1 cellular context compared by ENCODE assay signal in the genomic region with DNA sequence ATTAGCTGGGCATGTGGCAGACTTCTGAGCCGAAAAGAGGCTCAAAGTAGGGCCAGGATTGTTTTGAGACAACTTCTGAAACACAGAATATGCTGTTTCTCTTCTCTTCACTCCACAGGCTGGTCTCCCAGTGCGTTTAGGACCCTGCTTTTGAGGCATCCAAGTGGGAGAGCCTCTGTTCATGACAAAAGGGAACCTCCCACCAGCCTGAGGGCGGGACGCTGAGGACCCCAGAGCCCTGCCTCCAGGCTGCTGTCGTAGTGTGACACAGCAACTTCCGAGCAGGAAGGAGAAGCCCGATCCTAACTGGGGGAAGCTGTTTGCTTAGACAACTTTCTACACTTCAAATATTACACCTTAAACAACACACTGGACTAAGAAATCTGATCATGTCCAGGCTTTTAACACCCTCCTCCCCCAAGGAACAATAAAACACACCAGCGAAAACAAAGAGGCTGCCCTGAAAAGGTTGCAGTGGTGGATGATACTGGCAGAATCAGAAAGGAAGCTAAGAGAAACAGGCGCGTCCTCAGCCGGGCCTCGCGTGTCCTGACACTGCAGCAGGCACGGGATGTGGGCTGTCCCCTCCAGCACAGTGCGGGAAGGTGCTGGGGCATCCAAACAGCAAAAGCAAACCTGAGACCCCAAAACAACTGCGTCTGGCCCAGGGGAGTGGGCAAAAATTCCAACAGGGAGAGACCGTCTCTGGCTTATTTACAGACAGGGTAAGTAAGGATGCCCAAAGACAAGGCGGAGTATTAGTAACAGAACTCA.
A peak's percentile ranks its signal among the peaks of the same experiment; 100 is the strongest.
TF ChIP-seq lines count a peak whose summit lies in the region.

No MANE protein-coding gene starts in this region.

TF ChIP-seq in K562, 482 proteins besides CTCF, POLR2A, EP300 and RAD21 (continued from another document and continues in another):
- TF ChIP-seq, protein P1, sequence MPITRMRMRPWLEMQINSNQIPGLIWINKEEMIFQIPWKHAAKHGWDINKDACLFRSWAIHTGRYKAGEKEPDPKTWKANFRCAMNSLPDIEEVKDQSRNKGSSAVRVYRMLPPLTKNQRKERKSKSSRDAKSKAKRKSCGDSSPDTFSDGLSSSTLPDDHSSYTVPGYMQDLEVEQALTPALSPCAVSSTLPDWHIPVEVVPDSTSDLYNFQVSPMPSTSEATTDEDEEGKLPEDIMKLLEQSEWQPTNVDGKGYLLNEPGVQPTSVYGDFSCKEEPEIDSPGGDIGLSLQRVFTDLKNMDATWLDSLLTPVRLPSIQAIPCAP (CRISPR knock-in tag; IDR thresholded peaks at IDR 0.05; ENCODE audit: borderline replicate concordance), result no peak
- peak; percentile 21; the same call in 1 of the 2 replicates for TF ChIP-seq SIN3B (IDR thresholded peaks at IDR 0.05; ENCODE audit: low read depth)
- TF ChIP-seq ZNF140 (CRISPR knock-in tag; IDR thresholded peaks at IDR 0.05), result no peak
- peak; percentile 48; the same call in 1 of the 2 replicates for TF ChIP-seq JUND (IDR thresholded peaks at IDR 0.05; ENCODE audit: borderline replicate concordance, low read depth, low read length)
- no peak; the same call in 2 of the 3 replicates for TF ChIP-seq JUND (tag; IDR thresholded peaks at IDR 0.05; ENCODE audit: borderline replicate concordance, low read depth, low read length)
- TF ChIP-seq MAFF (IDR thresholded peaks at IDR 0.05; ENCODE audit: low read length), result peak; percentile 81
- TF ChIP-seq PML (IDR thresholded peaks at IDR 0.05; ENCODE audit: low read length), result peak; percentile 75; the same call in 1 of the 2 replicates
- no peak for TF ChIP-seq HDAC2 (IDR thresholded peaks at IDR 0.05)
- peak in 1 of 2 experiments; percentile 22; a peak in 1 of 4 replicates for TF ChIP-seq RCOR1 (IDR thresholded peaks at IDR 0.05; ENCODE audit: borderline replicate concordance in 1 of 2, low read depth in 2 of 2, low read length in 2 of 2)
- TF ChIP-seq ZNF695 (CRISPR knock-in tag; IDR thresholded peaks at IDR 0.05), result no peak
- no peak for TF ChIP-seq ZNF282 (CRISPR knock-in tag; IDR thresholded peaks at IDR 0.05)
- TF ChIP-seq ELF4 (CRISPR knock-in tag; IDR thresholded peaks at IDR 0.05), result no peak
- TF ChIP-seq LEF1 (IDR thresholded peaks at IDR 0.05), result 0 out of 2 replicates have a peak, but pooled peaks have one; percentile 42
- no peak for TF ChIP-seq MXI1 (IDR thresholded peaks at IDR 0.05; ENCODE audit: low read depth, low read length)
- TF ChIP-seq, protein P2, sequence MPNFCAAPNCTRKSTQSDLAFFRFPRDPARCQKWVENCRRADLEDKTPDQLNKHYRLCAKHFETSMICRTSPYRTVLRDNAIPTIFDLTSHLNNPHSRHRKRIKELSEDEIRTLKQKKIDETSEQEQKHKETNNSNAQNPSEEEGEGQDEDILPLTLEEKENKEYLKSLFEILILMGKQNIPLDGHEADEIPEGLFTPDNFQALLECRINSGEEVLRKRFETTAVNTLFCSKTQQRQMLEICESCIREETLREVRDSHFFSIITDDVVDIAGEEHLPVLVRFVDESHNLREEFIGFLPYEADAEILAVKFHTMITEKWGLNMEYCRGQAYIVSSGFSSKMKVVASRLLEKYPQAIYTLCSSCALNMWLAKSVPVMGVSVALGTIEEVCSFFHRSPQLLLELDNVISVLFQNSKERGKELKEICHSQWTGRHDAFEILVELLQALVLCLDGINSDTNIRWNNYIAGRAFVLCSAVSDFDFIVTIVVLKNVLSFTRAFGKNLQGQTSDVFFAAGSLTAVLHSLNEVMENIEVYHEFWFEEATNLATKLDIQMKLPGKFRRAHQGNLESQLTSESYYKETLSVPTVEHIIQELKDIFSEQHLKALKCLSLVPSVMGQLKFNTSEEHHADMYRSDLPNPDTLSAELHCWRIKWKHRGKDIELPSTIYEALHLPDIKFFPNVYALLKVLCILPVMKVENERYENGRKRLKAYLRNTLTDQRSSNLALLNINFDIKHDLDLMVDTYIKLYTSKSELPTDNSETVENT (CRISPR knock-in tag; IDR thresholded peaks at IDR 0.05), result peak; percentile 73; the same call in 1 of the 2 replicates
- TF ChIP-seq MLLT1 (IDR thresholded peaks at IDR 0.05), result peak; percentile 59 to 70; a peak in 3 of 4 replicates
- 0 out of 2 replicates have a peak, but pooled peaks have one; percentile 6 for TF ChIP-seq L3MBTL2 (IDR thresholded peaks at IDR 0.05)
- peak in 1 of 2 experiments; percentile 59; a peak in 1 of 4 replicates for TF ChIP-seq NONO (IDR thresholded peaks at IDR 0.05; ENCODE audit: low read depth in 2 of 2, low read length in 1 of 2)
- no peak for TF ChIP-seq ZNF274 (IDR thresholded peaks at IDR 0.05; ENCODE audit: borderline replicate concordance, low read depth, low read length)
- TF ChIP-seq C11orf30 (IDR thresholded peaks at IDR 0.05; ENCODE audit: low read depth), result peak; percentile 96
- TF ChIP-seq SREBF2 (CRISPR knock-in tag; IDR thresholded peaks at IDR 0.05), result no peak
- TF ChIP-seq CGGBP1 (CRISPR knock-in tag; IDR thresholded peaks at IDR 0.05), result 0 out of 2 replicates have a peak, but pooled peaks have one; percentile 39
- TF ChIP-seq FOS (IDR thresholded peaks at IDR 0.05; ENCODE audit: extremely low read depth, insufficient read length), result no peak
- TF ChIP-seq RBFOX2 (IDR thresholded peaks at IDR 0.05; ENCODE audit: low read depth, low read length), result peak; percentile 73
- TF ChIP-seq NUFIP1 (IDR thresholded peaks at IDR 0.05; ENCODE audit: partially characterized antibody), result no peak
- peak; percentile 8 for TF ChIP-seq SMARCB1 (IDR thresholded peaks at IDR 0.05; ENCODE audit: insufficient read length, low read depth)
- TF ChIP-seq, protein P3, sequence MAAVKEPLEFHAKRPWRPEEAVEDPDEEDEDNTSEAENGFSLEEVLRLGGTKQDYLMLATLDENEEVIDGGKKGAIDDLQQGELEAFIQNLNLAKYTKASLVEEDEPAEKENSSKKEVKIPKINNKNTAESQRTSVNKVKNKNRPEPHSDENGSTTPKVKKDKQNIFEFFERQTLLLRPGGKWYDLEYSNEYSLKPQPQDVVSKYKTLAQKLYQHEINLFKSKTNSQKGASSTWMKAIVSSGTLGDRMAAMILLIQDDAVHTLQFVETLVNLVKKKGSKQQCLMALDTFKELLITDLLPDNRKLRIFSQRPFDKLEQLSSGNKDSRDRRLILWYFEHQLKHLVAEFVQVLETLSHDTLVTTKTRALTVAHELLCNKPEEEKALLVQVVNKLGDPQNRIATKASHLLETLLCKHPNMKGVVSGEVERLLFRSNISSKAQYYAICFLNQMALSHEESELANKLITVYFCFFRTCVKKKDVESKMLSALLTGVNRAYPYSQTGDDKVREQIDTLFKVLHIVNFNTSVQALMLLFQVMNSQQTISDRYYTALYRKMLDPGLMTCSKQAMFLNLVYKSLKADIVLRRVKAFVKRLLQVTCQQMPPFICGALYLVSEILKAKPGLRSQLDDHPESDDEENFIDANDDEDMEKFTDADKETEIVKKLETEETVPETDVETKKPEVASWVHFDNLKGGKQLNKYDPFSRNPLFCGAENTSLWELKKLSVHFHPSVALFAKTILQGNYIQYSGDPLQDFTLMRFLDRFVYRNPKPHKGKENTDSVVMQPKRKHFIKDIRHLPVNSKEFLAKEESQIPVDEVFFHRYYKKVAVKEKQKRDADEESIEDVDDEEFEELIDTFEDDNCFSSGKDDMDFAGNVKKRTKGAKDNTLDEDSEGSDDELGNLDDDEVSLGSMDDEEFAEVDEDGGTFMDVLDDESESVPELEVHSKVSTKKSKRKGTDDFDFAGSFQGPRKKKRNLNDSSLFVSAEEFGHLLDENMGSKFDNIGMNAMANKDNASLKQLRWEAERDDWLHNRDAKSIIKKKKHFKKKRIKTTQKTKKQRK (IDR thresholded peaks at IDR 0.05; ENCODE audit: borderline replicate concordance, low read depth, low read length), result no peak
- 0 out of 2 replicates have a peak, but pooled peaks have one; percentile 46 for TF ChIP-seq SMARCA5 (IDR thresholded peaks at IDR 0.05)
- TF ChIP-seq RUNX1 (IDR thresholded peaks at IDR 0.05; ENCODE audit: low read depth), result no peak
- TF ChIP-seq, protein P4, sequence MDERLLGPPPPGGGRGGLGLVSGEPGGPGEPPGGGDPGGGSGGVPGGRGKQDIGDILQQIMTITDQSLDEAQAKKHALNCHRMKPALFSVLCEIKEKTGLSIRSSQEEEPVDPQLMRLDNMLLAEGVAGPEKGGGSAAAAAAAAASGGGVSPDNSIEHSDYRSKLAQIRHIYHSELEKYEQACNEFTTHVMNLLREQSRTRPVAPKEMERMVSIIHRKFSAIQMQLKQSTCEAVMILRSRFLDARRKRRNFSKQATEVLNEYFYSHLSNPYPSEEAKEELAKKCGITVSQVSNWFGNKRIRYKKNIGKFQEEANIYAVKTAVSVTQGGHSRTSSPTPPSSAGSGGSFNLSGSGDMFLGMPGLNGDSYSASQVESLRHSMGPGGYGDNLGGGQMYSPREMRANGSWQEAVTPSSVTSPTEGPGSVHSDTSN (CRISPR knock-in tag; IDR thresholded peaks at IDR 0.05; ENCODE audit: low read depth), result no peak
- TF ChIP-seq, protein P4 (tag; conservative IDR thresholded peaks at IDR 0.05; ENCODE audit: low read depth), result no peak
- TF ChIP-seq, protein P5, sequence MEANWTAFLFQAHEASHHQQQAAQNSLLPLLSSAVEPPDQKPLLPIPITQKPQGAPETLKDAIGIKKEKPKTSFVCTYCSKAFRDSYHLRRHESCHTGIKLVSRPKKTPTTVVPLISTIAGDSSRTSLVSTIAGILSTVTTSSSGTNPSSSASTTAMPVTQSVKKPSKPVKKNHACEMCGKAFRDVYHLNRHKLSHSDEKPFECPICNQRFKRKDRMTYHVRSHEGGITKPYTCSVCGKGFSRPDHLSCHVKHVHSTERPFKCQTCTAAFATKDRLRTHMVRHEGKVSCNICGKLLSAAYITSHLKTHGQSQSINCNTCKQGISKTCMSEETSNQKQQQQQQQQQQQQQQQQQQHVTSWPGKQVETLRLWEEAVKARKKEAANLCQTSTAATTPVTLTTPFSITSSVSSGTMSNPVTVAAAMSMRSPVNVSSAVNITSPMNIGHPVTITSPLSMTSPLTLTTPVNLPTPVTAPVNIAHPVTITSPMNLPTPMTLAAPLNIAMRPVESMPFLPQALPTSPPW (CRISPR knock-in tag; IDR thresholded peaks at IDR 0.05), result no peak; the same call in 1 of the 2 replicates
- TF ChIP-seq CREB1 (IDR thresholded peaks at IDR 0.05), result no peak
- TF ChIP-seq CREB1 (CRISPR knock-in tag; IDR thresholded peaks at IDR 0.05), result 0 out of 2 replicates have a peak, but pooled peaks have one; percentile 31
- TF ChIP-seq, protein P6, sequence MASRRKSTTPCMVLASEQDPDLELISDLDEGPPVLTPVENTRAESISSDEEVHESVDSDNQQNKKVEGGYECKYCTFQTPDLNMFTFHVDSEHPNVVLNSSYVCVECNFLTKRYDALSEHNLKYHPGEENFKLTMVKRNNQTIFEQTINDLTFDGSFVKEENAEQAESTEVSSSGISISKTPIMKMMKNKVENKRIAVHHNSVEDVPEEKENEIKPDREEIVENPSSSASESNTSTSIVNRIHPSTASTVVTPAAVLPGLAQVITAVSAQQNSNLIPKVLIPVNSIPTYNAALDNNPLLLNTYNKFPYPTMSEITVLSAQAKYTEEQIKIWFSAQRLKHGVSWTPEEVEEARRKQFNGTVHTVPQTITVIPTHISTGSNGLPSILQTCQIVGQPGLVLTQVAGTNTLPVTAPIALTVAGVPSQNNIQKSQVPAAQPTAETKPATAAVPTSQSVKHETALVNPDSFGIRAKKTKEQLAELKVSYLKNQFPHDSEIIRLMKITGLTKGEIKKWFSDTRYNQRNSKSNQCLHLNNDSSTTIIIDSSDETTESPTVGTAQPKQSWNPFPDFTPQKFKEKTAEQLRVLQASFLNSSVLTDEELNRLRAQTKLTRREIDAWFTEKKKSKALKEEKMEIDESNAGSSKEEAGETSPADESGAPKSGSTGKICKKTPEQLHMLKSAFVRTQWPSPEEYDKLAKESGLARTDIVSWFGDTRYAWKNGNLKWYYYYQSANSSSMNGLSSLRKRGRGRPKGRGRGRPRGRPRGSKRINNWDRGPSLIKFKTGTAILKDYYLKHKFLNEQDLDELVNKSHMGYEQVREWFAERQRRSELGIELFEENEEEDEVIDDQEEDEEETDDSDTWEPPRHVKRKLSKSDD (conservative IDR thresholded peaks at IDR 0.05; ENCODE audit: low read length), result no peak
- no peak for TF ChIP-seq HMG20B (CRISPR knock-in tag; IDR thresholded peaks at IDR 0.05)
- TF ChIP-seq MAFK (IDR thresholded peaks at IDR 0.05; ENCODE audit: low read length), result peak; percentile 86
- TF ChIP-seq, protein P7, sequence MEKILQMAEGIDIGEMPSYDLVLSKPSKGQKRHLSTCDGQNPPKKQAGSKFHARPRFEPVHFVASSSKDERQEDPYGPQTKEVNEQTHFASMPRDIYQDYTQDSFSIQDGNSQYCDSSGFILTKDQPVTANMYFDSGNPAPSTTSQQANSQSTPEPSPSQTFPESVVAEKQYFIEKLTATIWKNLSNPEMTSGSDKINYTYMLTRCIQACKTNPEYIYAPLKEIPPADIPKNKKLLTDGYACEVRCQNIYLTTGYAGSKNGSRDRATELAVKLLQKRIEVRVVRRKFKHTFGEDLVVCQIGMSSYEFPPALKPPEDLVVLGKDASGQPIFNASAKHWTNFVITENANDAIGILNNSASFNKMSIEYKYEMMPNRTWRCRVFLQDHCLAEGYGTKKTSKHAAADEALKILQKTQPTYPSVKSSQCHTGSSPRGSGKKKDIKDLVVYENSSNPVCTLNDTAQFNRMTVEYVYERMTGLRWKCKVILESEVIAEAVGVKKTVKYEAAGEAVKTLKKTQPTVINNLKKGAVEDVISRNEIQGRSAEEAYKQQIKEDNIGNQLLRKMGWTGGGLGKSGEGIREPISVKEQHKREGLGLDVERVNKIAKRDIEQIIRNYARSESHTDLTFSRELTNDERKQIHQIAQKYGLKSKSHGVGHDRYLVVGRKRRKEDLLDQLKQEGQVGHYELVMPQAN (IDR thresholded peaks at IDR 0.05; ENCODE audit: borderline replicate concordance), result peak; percentile 77; the same call in 1 of the 2 replicates
